In the genomic region with DNA sequence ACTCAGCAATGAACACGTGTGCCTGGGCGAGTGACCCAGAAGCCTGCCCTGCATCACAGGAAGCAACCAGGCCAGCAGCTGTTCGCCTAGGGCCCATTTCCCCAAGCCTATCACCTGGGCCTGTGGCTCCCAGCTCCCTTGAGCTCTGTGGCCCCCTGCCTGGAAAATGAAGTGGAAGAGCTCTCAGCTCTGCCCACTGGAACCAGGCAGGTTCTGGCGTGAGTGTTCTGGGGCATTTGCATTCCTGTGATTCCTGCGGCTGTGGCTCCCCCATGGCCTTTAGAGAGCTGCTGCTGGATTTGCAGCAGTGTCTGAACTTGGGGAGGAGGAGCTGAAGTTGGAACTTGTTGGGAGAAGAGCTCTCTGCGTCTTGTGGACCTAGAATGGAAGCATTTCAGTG, we compare ENCODE assay signal across 1 cellular context.
TF ChIP-seq lines count a peak whose summit lies in the region.

No MANE protein-coding gene starts in this region.

TF ChIP-seq in H1, 55 proteins besides CTCF, POLR2A, EP300 and RAD21:
- TF ChIP-seq HDAC2 (IDR thresholded peaks at IDR 0.05; ENCODE audit: borderline replicate concordance in 1 of 2, low read depth in 2 of 2, low read length in 2 of 2) (no peak), SP4 (IDR thresholded peaks at IDR 0.05; ENCODE audit: low read length) (no peak), MAFK (IDR thresholded peaks at IDR 0.05; ENCODE audit: low read depth, low read length) (no peak), HDAC6 (IDR thresholded peaks at IDR 0.05; ENCODE audit: low read depth, low read length) (no peak), PHF8 (conservative IDR thresholded peaks at IDR 0.05; ENCODE audit: low read depth, low read length) (no peak), CBX8 (IDR thresholded peaks at IDR 0.05; ENCODE audit: borderline replicate concordance, low read depth, low read length) (no peak), RFX5 (IDR thresholded peaks at IDR 0.05; ENCODE audit: borderline replicate concordance, low read depth, low read length) (no peak)
- TF ChIP-seq, protein P1, sequence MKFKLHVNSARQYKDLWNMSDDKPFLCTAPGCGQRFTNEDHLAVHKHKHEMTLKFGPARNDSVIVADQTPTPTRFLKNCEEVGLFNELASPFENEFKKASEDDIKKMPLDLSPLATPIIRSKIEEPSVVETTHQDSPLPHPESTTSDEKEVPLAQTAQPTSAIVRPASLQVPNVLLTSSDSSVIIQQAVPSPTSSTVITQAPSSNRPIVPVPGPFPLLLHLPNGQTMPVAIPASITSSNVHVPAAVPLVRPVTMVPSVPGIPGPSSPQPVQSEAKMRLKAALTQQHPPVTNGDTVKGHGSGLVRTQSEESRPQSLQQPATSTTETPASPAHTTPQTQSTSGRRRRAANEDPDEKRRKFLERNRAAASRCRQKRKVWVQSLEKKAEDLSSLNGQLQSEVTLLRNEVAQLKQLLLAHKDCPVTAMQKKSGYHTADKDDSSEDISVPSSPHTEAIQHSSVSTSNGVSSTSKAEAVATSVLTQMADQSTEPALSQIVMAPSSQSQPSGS (IDR thresholded peaks at IDR 0.05; ENCODE audit: low read length): no peak
